1 cellular context compared by ENCODE assay signal in the genomic region with DNA sequence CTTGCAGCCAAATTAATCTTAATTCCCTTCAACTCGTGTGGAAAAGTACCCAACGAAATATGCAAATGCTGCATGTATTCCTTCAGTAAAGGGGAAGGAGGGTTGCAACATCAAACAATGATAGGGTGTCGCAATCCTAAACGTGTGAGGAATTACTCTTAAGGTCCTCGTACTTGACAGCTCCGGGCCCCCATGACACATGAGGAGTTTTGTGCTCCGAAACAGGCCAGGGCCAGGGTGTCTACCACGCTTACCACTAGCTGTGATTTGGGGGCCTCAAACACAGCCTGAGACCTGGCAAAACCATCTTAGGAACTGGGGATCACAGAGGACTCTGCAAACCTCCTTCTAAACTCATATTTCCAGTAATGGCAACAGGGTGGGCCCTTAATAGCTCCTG.
TF ChIP-seq lines count a peak whose summit lies in the region.

No MANE protein-coding gene starts in this region.

TF ChIP-seq in HepG2, 621 proteins besides CTCF, POLR2A, EP300 and RAD21 (continued from another document):
- TF ChIP-seq, protein P1, sequence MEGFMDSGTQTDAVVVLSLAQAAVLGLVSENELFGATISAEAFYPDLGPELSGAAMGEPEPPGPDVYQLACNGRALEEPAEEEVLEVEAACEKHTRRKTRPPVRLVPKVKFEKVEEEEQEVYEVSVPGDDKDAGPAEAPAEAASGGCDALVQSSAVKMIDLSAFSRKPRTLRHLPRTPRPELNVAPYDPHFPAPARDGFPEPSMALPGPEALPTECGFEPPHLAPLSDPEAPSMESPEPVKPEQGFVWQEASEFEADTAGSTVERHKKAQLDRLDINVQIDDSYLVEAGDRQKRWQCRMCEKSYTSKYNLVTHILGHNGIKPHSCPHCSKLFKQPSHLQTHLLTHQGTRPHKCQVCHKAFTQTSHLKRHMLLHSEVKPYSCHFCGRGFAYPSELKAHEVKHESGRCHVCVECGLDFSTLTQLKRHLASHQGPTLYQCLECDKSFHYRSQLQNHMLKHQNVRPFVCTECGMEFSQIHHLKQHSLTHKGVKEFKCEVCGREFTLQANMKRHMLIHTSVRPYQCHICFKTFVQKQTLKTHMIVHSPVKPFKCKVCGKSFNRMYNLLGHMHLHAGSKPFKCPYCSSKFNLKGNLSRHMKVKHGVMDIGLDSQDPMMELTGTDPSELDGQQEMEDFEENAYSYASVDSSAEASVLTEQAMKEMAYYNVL (CRISPR knock-in tag; IDR thresholded peaks at IDR 0.05; ENCODE audit: borderline replicate concordance) = no peak
- TF ChIP-seq SAP130 (CRISPR knock-in tag; IDR thresholded peaks at IDR 0.05; ENCODE audit: low read depth) (peak; percentile 18; the same call in 1 of the 2 replicates), SOX13 (IDR thresholded peaks at IDR 0.05) (no peak), SOX13 (CRISPR knock-in tag; conservative IDR thresholded peaks at IDR 0.05 in 1 of 2, IDR thresholded peaks at IDR 0.05 in 1 of 2) (peak in 1 of 2 experiments; percentile 77; a peak in 1 of 4 replicates), SOX6 (IDR thresholded peaks at IDR 0.05) (no peak), SOX6 (CRISPR knock-in tag; IDR thresholded peaks at IDR 0.05) (peak; percentile 41; the same call in 1 of the 2 replicates), KLF13 (CRISPR knock-in tag; IDR thresholded peaks at IDR 0.05) (no peak), ZFP41 (CRISPR knock-in tag; IDR thresholded peaks at IDR 0.05; ENCODE audit: borderline replicate concordance) (no peak), ERF (CRISPR knock-in tag; IDR thresholded peaks at IDR 0.05) (no peak), CCAR2 (optimal IDR thresholded peaks at IDR 0.05; ENCODE audit: low read depth, low read length) (no peak), ARID5B (CRISPR knock-in tag; IDR thresholded peaks at IDR 0.05) (peak; percentile 40; the same call in 1 of the 2 replicates), CEBPG (CRISPR knock-in tag; IDR thresholded peaks at IDR 0.05) (peak; percentile 90), SIX4 (CRISPR knock-in tag; IDR thresholded peaks at IDR 0.05) (no peak), CEBPB (IDR thresholded peaks at IDR 0.05; ENCODE audit: borderline replicate concordance, low read depth, low read length) (peak; percentile 97), KLF9 (CRISPR knock-in tag; IDR thresholded peaks at IDR 0.05; ENCODE audit: low read depth) (no peak), SOX5 (CRISPR knock-in tag; IDR thresholded peaks at IDR 0.05; ENCODE audit: borderline replicate concordance) (peak; percentile 65; the same call in 1 of the 2 replicates), TBL1XR1 (IDR thresholded peaks at IDR 0.05; ENCODE audit: borderline replicate concordance, low read length, partially characterized antibody) (no peak), FOXA3 (CRISPR knock-in tag; IDR thresholded peaks at IDR 0.05) (0 out of 2 replicates have a peak, but pooled peaks have one; percentile 11), GATAD2A (CRISPR knock-in tag; IDR thresholded peaks at IDR 0.05) (0 out of 2 replicates have a peak, but pooled peaks have one; percentile 28), SMC3 (IDR thresholded peaks at IDR 0.05; ENCODE audit: low read length) (peak; percentile 17; the same call in 1 of the 2 replicates), TRIM22 (IDR thresholded peaks at IDR 0.05) (no peak), DMAP1 (CRISPR knock-in tag; IDR thresholded peaks at IDR 0.05) (no peak), RORA (CRISPR knock-in tag; IDR thresholded peaks at IDR 0.05) (no peak), BHLHE40 (IDR thresholded peaks at IDR 0.05; ENCODE audit: low read length) (0 out of 2 replicates have a peak, but pooled peaks have one; percentile 34)
- TF ChIP-seq, protein P2, sequence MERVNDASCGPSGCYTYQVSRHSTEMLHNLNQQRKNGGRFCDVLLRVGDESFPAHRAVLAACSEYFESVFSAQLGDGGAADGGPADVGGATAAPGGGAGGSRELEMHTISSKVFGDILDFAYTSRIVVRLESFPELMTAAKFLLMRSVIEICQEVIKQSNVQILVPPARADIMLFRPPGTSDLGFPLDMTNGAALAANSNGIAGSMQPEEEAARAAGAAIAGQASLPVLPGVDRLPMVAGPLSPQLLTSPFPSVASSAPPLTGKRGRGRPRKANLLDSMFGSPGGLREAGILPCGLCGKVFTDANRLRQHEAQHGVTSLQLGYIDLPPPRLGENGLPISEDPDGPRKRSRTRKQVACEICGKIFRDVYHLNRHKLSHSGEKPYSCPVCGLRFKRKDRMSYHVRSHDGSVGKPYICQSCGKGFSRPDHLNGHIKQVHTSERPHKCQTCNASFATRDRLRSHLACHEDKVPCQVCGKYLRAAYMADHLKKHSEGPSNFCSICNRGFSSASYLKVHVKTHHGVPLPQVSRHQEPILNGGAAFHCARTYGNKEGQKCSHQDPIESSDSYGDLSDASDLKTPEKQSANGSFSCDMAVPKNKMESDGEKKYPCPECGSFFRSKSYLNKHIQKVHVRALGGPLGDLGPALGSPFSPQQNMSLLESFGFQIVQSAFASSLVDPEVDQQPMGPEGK (CRISPR knock-in tag; IDR thresholded peaks at IDR 0.05) = peak; percentile 37; the same call in 1 of the 2 replicates
- TF ChIP-seq, protein P3, sequence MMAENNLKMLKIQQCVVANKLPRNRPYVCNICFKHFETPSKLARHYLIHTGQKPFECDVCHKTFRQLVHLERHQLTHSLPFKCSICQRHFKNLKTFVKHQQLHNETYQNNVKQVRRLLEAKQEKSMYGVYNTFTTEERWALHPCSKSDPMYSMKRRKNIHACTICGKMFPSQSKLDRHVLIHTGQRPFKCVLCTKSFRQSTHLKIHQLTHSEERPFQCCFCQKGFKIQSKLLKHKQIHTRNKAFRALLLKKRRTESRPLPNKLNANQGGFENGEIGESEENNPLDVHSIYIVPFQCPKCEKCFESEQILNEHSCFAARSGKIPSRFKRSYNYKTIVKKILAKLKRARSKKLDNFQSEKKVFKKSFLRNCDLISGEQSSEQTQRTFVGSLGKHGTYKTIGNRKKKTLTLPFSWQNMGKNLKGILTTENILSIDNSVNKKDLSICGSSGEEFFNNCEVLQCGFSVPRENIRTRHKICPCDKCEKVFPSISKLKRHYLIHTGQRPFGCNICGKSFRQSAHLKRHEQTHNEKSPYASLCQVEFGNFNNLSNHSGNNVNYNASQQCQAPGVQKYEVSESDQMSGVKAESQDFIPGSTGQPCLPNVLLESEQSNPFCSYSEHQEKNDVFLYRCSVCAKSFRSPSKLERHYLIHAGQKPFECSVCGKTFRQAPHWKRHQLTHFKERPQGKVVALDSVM (CRISPR knock-in tag; IDR thresholded peaks at IDR 0.05) = no peak
